8 cellular contexts compared by ENCODE assay signal in genomic region chr9:95822583-95823431, GRCh38. TPM values are rescaled to one million over a fixed set of nuclear protein-coding genes. Genes with fewer than 3 reads are reported as not detected.
DNase-seq lines count a peak whose midpoint lies in the region; ATAC-seq and TF ChIP-seq lines count a peak whose summit lies in the region.

No MANE protein-coding gene starts in this region.

- peak overlapping the region in 1 of 2 donors; percentile 32 for H3K27ac ChIP-seq in ovary

- 72 to 76% (median 74%) methylated on average over 11 of the region's 11 CpGs for WGBS in ovary, 3 donors

- no peaks in the 10 kb centered on the region for H3K27me3 ChIP-seq in ovary

- H3K4me3 ChIP-seq in ovary: no peak overlapping the region

- peaks cover 9% of the 10 kb centered on the region for H3K4me1 ChIP-seq in ovary (ENCODE audit: insufficient read depth)

- TF ChIP-seq CTCF in ovary (IDR thresholded peaks at IDR 0.05): no peak

- TF ChIP-seq EP300 in ovary (IDR thresholded peaks at IDR 0.05): no peak

- DNase-seq in GM03348 (ENCODE audit: low spot score) (peak; percentile 68), amniotic epithelial cell (ENCODE audit: low read depth) (peak; percentile 98), COR-L47 (lab: John Stamatoyannopoulos, UW) (no peak), mucosa of gallbladder (ENCODE audit: low spot score) (no peak), ovary (no peak)
- DNase-seq in stimulated activated CD4-positive, alpha-beta T cell treated with anti-CD3 and anti-CD28 coated beads, Interleukin-4, amount 100 ng/mL, for 24 hours: peak; percentile 12

- no peaks in the 10 kb centered on the region for H3K9me3 ChIP-seq in ovary

- TF ChIP-seq POLR2A in ovary (IDR thresholded peaks at IDR 0.05): no peak

- H3K36me3 ChIP-seq in ovary: no peaks in the 10 kb centered on the region

- intact Hi-C loops in ovary (cut with DNase I): no loop called here

- ATAC-seq in GM21360 (IDR thresholded peaks at IDR 0.05; ENCODE audit: unreplicated experiment): peak; percentile 94
- ATAC-seq in HG03520 (IDR thresholded peaks at IDR 0.05; ENCODE audit: unreplicated experiment): peak; percentile 83

RNA-seq across cellular contexts. Expression of gene ERCC6L2, which starts 52.7 kb away (rescaled TPM):
- total RNA-seq in mucosa of gallbladder (36.6 TPM), ovary (10 to 100 TPM; 55.5 to 78.3 (median 60.5) TPM)
- 10 to 100 TPM; 16.7 to 16.9 TPM for polyA plus RNA-seq in ovary

Comparison
In these comparisons a context has a peak if more than half of its experiments do, and no peak if none do; other contexts are left out.
1. DNase-seq: peak in GM03348 (single experiment), amniotic epithelial cell (single experiment) and stimulated activated CD4-positive, alpha-beta T cell treated with anti-CD3 and anti-CD28 coated beads, Interleukin-4, amount 100 ng/mL, for 24 hours (single experiment); none in COR-L47 (single experiment), mucosa of gallbladder (single experiment) and ovary (0 of 5).